ENCODE assay signal across 38 cellular contexts in genomic region chrX:70995338-70995737, GRCh38.
"Had no signal": no experiment of that assay in that cellular context is flagged by ENCODE, and none has a peak within 500 bp of the region (broad histone marks: within the 10 kb centered on the region; RNA-seq: fewer than 3 reads in every experiment).

No MANE protein-coding gene starts in this region.

- H3K36me3 Mint-ChIP-seq: activated naive CD4-positive, alpha-beta T cell treated with anti-CD3 and anti-CD28 coated beads, Interleukin-2, amount 10 ng/mL, durations not matched to agents 7 days and 5 days; activated naive CD4-positive, alpha-beta T cell treated with anti-CD3 and anti-CD28 coated beads, Interleukin-2, amount 50 U/mL, for 72 hours; activated naive CD8-positive, alpha-beta T cell; activated naive CD8-positive, alpha-beta T cell treated with anti-CD3 and anti-CD28 coated beads, Interleukin-2, amount 10 ng/mL, durations not matched to agents 7 days and 5 days; brain had no signal

- H3K27ac ChIP-seq: adrenal gland, ascending aorta, body of pancreas, brain microvascular endothelial cell, breast epithelium, cardiac muscle cell had no signal

- H3K36me3 ChIP-seq: adrenal gland, ascending aorta, brain microvascular endothelial cell, breast epithelium, cardiac muscle cell had no signal

- DNase-seq: activated effector memory CD4-positive, alpha-beta T cell treated with anti-CD3 and anti-CD28 coated beads, Interleukin-2, amount 50 U/mL, for 16 hours; activated effector memory CD4-positive, alpha-beta T cell treated with Interleukin-2 at 50 U/mL for 16 hours; activated gamma-delta T cell; activated gamma-delta T cell treated with Interleukin-2 at 50 U/mL for 16 hours; activated naive CD4-positive, alpha-beta T cell; activated naive CD4-positive, alpha-beta T cell treated with anti-CD3 and anti-CD28 coated beads for 36 hours; activated naive CD4-positive, alpha-beta T cell treated with anti-CD3 and anti-CD28 coated beads, Interleukin-2, amount 10 ng/mL, durations not matched to agents 7 days and 5 days; activated naive CD4-positive, alpha-beta T cell treated with anti-CD3 and anti-CD28 coated beads, Interleukin-2, amount 50 U/mL, for 16 hours; activated naive CD4-positive, alpha-beta T cell treated with Interleukin-2 at 50 U/mL for 16 hours; activated naive CD8-positive, alpha-beta T cell treated with anti-CD3 and anti-CD28 coated beads for 36 hours; activated naive CD8-positive, alpha-beta T cell treated with anti-CD3 and anti-CD28 coated beads, Interleukin-2, amount 10 ng/mL, durations not matched to agents 7 days and 5 days; activated naive CD8-positive, alpha-beta T cell treated with anti-CD3 and anti-CD28 coated beads, Interleukin-2, amount 50 U/mL, for 24 hours; activated T-cell treated with anti-CD3 and anti-CD28 coated beads, Interleukin-2, amount 50 U/mL, for 24 hours; activated T-cell treated with anti-CD3 and anti-CD28 coated beads, Interleukin-2, amount 50 U/mL, for 4 hours; activated T-cell treated with anti-CD3 and anti-CD28 coated beads, Interleukin-2, amount 50 U/mL, for 48 hours; activated T-cell treated with anti-CD3 and anti-CD28 coated beads, Interleukin-2, amount 50 U/mL, for 72 hours; adrenal gland; amniotic stem cell; amygdala; anterior cingulate cortex; aorta; body of pancreas; brain microvascular endothelial cell; caudate nucleus; central memory CD4-positive, alpha-beta T cell; cerebellar nuclear complex had no signal

- H3K4me1 ChIP-seq: adrenal gland, ascending aorta, body of pancreas, breast epithelium had no signal

- H3K4me1 Mint-ChIP-seq: activated naive CD4-positive, alpha-beta T cell treated with anti-CD3 and anti-CD28 coated beads, Interleukin-2, amount 10 ng/mL, durations not matched to agents 7 days and 5 days; activated naive CD8-positive, alpha-beta T cell treated with anti-CD3 and anti-CD28 coated beads for 36 hours; activated T-helper 17 cell treated with anti-CD3 and anti-CD28 coated beads, Interleukin-2, amount 50 U/mL, for 72 hours; central memory CD8-positive, alpha-beta T cell had no signal

- FAIRE-seq: bronchial epithelial cell had no signal

- H3K27me3 Mint-ChIP-seq: activated naive CD4-positive, alpha-beta T cell treated with anti-CD3 and anti-CD28 coated beads, Interleukin-2, amount 50 U/mL, for 24 hours; activated naive CD8-positive, alpha-beta T cell; activated naive CD8-positive, alpha-beta T cell treated with anti-CD3 and anti-CD28 coated beads, Interleukin-2, amount 50 U/mL, for 24 hours; activated T-helper 17 cell treated with anti-CD3 and anti-CD28 coated beads, Interleukin-2, amount 50 U/mL, for 72 hours; brain; central memory CD8-positive, alpha-beta T cell had no signal

- H3K27me3 ChIP-seq: adrenal gland, ascending aorta, body of pancreas, brain microvascular endothelial cell, cardiac muscle cell had no signal

- H3K4me3 ChIP-seq: adrenal gland, ascending aorta, body of pancreas, breast epithelium, cardiac muscle cell had no signal

- H3K9me3 ChIP-seq: body of pancreas had no signal

- H3K4me3 Mint-ChIP-seq: activated naive CD4-positive, alpha-beta T cell treated with anti-CD3 and anti-CD28 coated beads for 36 hours; activated naive CD4-positive, alpha-beta T cell treated with anti-CD3 and anti-CD28 coated beads, Interleukin-2, amount 10 ng/mL, durations not matched to agents 7 days and 5 days; activated naive CD4-positive, alpha-beta T cell treated with anti-CD3 and anti-CD28 coated beads, Interleukin-2, amount 50 U/mL, for 24 hours; activated naive CD8-positive, alpha-beta T cell; activated naive CD8-positive, alpha-beta T cell treated with anti-CD3 and anti-CD28 coated beads for 36 hours; activated naive CD8-positive, alpha-beta T cell treated with anti-CD3 and anti-CD28 coated beads, Interleukin-2, amount 10 ng/mL, durations not matched to agents 7 days and 5 days; activated naive CD8-positive, alpha-beta T cell treated with anti-CD3 and anti-CD28 coated beads, Interleukin-2, amount 50 U/mL, for 24 hours; activated T-cell treated with anti-CD3 and anti-CD28 coated beads, Interleukin-2, amount 50 U/mL, for 24 hours; activated T-cell treated with anti-CD3 and anti-CD28 coated beads, Interleukin-2, amount 50 U/mL, for 4 hours; activated T-cell treated with anti-CD3 and anti-CD28 coated beads, Interleukin-2, amount 50 U/mL, for 72 hours; activated T-helper 1 cell treated with anti-CD3 and anti-CD28 coated beads, Interleukin-12 subunit alpha, Interleukin-12 subunit beta, Interleukin-2, Interleukin-4 antibody, amounts not matched to agents 30 ng/mL and 10 ng/mL and 1 ng/mL, durations not matched to agents 14 hours and 24 hours and 36 hours; activated T-helper 17 cell treated with anti-CD3 and anti-CD28 coated beads, Interleukin-2, amount 50 U/mL, for 72 hours; brain; central memory CD8-positive, alpha-beta T cell had no signal

- H3K9me3 Mint-ChIP-seq: activated naive CD4-positive, alpha-beta T cell treated with anti-CD3 and anti-CD28 coated beads, Interleukin-2, amount 10 ng/mL, durations not matched to agents 7 days and 5 days; activated naive CD4-positive, alpha-beta T cell treated with anti-CD3 and anti-CD28 coated beads, Interleukin-2, amount 50 U/mL, for 24 hours; activated naive CD4-positive, alpha-beta T cell treated with anti-CD3 and anti-CD28 coated beads, Interleukin-2, amount 50 U/mL, for 72 hours; activated naive CD8-positive, alpha-beta T cell treated with anti-CD3 and anti-CD28 coated beads for 36 hours; activated naive CD8-positive, alpha-beta T cell treated with anti-CD3 and anti-CD28 coated beads, Interleukin-2, amount 10 ng/mL, durations not matched to agents 7 days and 5 days; activated naive CD8-positive, alpha-beta T cell treated with anti-CD3 and anti-CD28 coated beads, Interleukin-2, amount 50 U/mL, for 24 hours; activated T-cell treated with anti-CD3 and anti-CD28 coated beads, Interleukin-2, amount 50 U/mL, for 4 hours; activated T-cell treated with anti-CD3 and anti-CD28 coated beads, Interleukin-2, amount 50 U/mL, for 72 hours; activated T-helper 1 cell treated with anti-CD3 and anti-CD28 coated beads, Interleukin-12 subunit alpha, Interleukin-12 subunit beta, Interleukin-2, Interleukin-4 antibody, amounts not matched to agents 30 ng/mL and 10 ng/mL and 1 ng/mL, durations not matched to agents 14 hours and 24 hours and 36 hours; activated T-helper 17 cell treated with anti-CD3 and anti-CD28 coated beads, Interleukin-2, amount 50 U/mL, for 72 hours; activated T-helper 2 cell treated with anti-CD3 and anti-CD28 coated beads, Interferon-gamma antibody, Interleukin-2, Interleukin-4, amounts not matched to agents 10 μg/mL and 5 μg/mL and 100 μg/mL, durations not matched to agents 14 hours and 24 hours and 36 hours; central memory CD8-positive, alpha-beta T cell had no signal

- ATAC-seq: activated naive CD4-positive, alpha-beta T cell treated with anti-CD3 and anti-CD28 coated beads, Interleukin-2, amount 50 U/mL, for 72 hours; activated naive CD8-positive, alpha-beta T cell treated with anti-CD3 and anti-CD28 coated beads, Interleukin-2, amount 50 U/mL, for 24 hours; activated T-cell treated with anti-CD3 and anti-CD28 coated beads, Interleukin-2, amount 50 U/mL, for 4 hours; activated T-cell treated with anti-CD3 and anti-CD28 coated beads, Interleukin-2, amount 50 U/mL, for 72 hours; activated T-helper 17 cell treated with anti-CD3 and anti-CD28 coated beads, Interleukin-2, amount 50 U/mL, for 72 hours; body of pancreas had no signal

- H3K27ac Mint-ChIP-seq: activated naive CD4-positive, alpha-beta T cell treated with anti-CD3 and anti-CD28 coated beads for 36 hours; activated naive CD4-positive, alpha-beta T cell treated with anti-CD3 and anti-CD28 coated beads, Interleukin-2, amount 10 ng/mL, durations not matched to agents 7 days and 5 days; activated naive CD4-positive, alpha-beta T cell treated with anti-CD3 and anti-CD28 coated beads, Interleukin-2, amount 50 U/mL, for 24 hours; activated naive CD4-positive, alpha-beta T cell treated with anti-CD3 and anti-CD28 coated beads, Interleukin-2, amount 50 U/mL, for 72 hours; activated naive CD8-positive, alpha-beta T cell; activated naive CD8-positive, alpha-beta T cell treated with anti-CD3 and anti-CD28 coated beads for 36 hours; activated naive CD8-positive, alpha-beta T cell treated with anti-CD3 and anti-CD28 coated beads, Interleukin-2, amount 10 ng/mL, durations not matched to agents 7 days and 5 days; activated naive CD8-positive, alpha-beta T cell treated with anti-CD3 and anti-CD28 coated beads, Interleukin-2, amount 50 U/mL, for 24 hours; activated T-cell treated with anti-CD3 and anti-CD28 coated beads, Interleukin-2, amount 50 U/mL, for 24 hours; activated T-cell treated with anti-CD3 and anti-CD28 coated beads, Interleukin-2, amount 50 U/mL, for 72 hours; activated T-helper 1 cell treated with anti-CD3 and anti-CD28 coated beads, Interleukin-12 subunit alpha, Interleukin-12 subunit beta, Interleukin-2, Interleukin-4 antibody, amounts not matched to agents 30 ng/mL and 10 ng/mL and 1 ng/mL, durations not matched to agents 14 hours and 24 hours and 36 hours; activated T-helper 17 cell treated with anti-CD3 and anti-CD28 coated beads, Interleukin-2, amount 50 U/mL, for 72 hours; activated T-helper 2 cell treated with anti-CD3 and anti-CD28 coated beads, Interferon-gamma antibody, Interleukin-2, Interleukin-4, amounts not matched to agents 10 μg/mL and 5 μg/mL and 100 μg/mL, durations not matched to agents 14 hours and 24 hours and 36 hours; brain had no signal
